Comparison of ENCODE assay signal across 27 cellular contexts in genomic region chr16:531494-532125, GRCh38. TPM values are rescaled to one million over a fixed set of nuclear protein-coding genes. Genes with fewer than 3 reads are reported as not detected.
DNase-seq lines count a peak whose midpoint lies in the region; ATAC-seq, FAIRE-seq and TF ChIP-seq lines count a peak whose summit lies in the region.
"Had no signal": no experiment of that assay in that cellular context is flagged by ENCODE, and none has a peak within 500 bp of the region (broad histone marks: within the 10 kb centered on the region; RNA-seq: fewer than 3 reads in every experiment).

No MANE protein-coding gene starts in this region.

- H3K9ac ChIP-seq in MM.1S (ENCODE audit: low read length) = no peak overlapping the region
- peak overlapping the region in 1 of 2 experiments; percentile 57; a peak in 2 of 4 replicates for H3K9ac ChIP-seq in K562 (ENCODE audit: insufficient read depth in 1 of 2, low read depth in 2 of 2, low read length in 2 of 2)

- H3K36me3 ChIP-seq in MM.1S (replicated peaks; ENCODE audit: insufficient read depth, low read length) (no peaks in the 10 kb centered on the region), K562 (ENCODE audit: control insufficient read depth, insufficient read depth, low read length) (peaks cover 47% of the 10 kb centered on the region; the same call in 1 of the 3 replicates)

- H4K20me1 ChIP-seq in MM.1S (ENCODE audit: insufficient read depth, low read length) (peaks cover 6% of the 10 kb centered on the region; the same call in 1 of the 2 replicates), K562 (replicated peaks; ENCODE audit: control insufficient read depth, insufficient read depth, low read length) (peaks cover 16% of the 10 kb centered on the region)

- H3K4me2 ChIP-seq in MM.1S (ENCODE audit: low read depth, low read length) = no peak overlapping the region
- H3K4me2 ChIP-seq in K562 (ENCODE audit: insufficient read depth, low read length) = no peak overlapping the region
- H3K4me2 ChIP-seq: A549, GM23338 had no signal

- H3K4me3 ChIP-seq in MM.1S (ENCODE audit: low read length) (no peak overlapping the region), K562 (no peak overlapping the region)
- H3K4me3 ChIP-seq: A549, GM12878, GM23338, MG63, SJSA1 had no signal

- H3K4me1 ChIP-seq in MM.1S (ENCODE audit: low read length) (no peaks in the 10 kb centered on the region; the same call in 1 of the 2 replicates), K562 (replicated peaks in 1 of 2; ENCODE audit: control insufficient read depth in 2 of 2, insufficient read depth in 2 of 2, low read length in 2 of 2) (peaks cover 14 to 77% of the 10 kb centered on the region in 2 experiments)

- TF ChIP-seq RAD21 in K562 (CRISPR knock-in tag; conservative IDR thresholded peaks at IDR 0.05 in 1 of 2, IDR thresholded peaks at IDR 0.05 in 1 of 2) = no peak

- H3F3A ChIP-seq in MM.1S (ENCODE audit: insufficient read depth, low read length) = no peaks in the 10 kb centered on the region

- no peaks in the 10 kb centered on the region for H3K36me3 Mint-ChIP-seq in natural killer cell treated with Interleukin-12 subunit alpha and Interleukin-12 subunit beta and Interleukin-15 and Interleukin-18, amount 100 ng/mL, for 72 hours
- H3K36me3 Mint-ChIP-seq in T-helper 17 cell (ENCODE audit: low read depth) = no peaks in the 10 kb centered on the region

- CTCF ChIA-PET in K562 (lab: Yijun Ruan, JAX; ENCODE audit: low intra/inter-chr PET ratio) = no interaction called here

- peaks cover 16 to 19% of the 10 kb centered on the region in 2 donors for H3K4me1 Mint-ChIP-seq in natural killer cell treated with Interleukin-12 subunit alpha and Interleukin-12 subunit beta and Interleukin-15 and Interleukin-18, amount 100 ng/mL, for 72 hours (ENCODE audit: low read depth in 2 of 2)
- peaks cover 14% of the 10 kb centered on the region for H3K4me1 Mint-ChIP-seq in T-helper 17 cell

- H3K4me3 Mint-ChIP-seq in natural killer cell treated with Interleukin-12 subunit alpha and Interleukin-12 subunit beta and Interleukin-15 and Interleukin-18, amount 100 ng/mL, for 72 hours = no peak overlapping the region
- H3K4me3 Mint-ChIP-seq in T-helper 17 cell = no peak overlapping the region
- H3K4me3 Mint-ChIP-seq: CD8-positive, alpha-beta T cell; GM23338; H9 had no signal

- no peaks in the 10 kb centered on the region for H3K27me3 Mint-ChIP-seq in natural killer cell treated with Interleukin-12 subunit alpha and Interleukin-12 subunit beta and Interleukin-15 and Interleukin-18, amount 100 ng/mL, for 72 hours
- no peaks in the 10 kb centered on the region for H3K27me3 Mint-ChIP-seq in T-helper 17 cell

- peaks cover 15% of the 10 kb centered on the region for H3K9me1 ChIP-seq in K562 (ENCODE audit: control insufficient read depth, insufficient read depth, low read length)

- no peak overlapping the region for H3K27ac ChIP-seq in MM.1S (ENCODE audit: low read length)
- H3K27ac ChIP-seq in K562 (ENCODE audit: extremely low read depth, low read depth, low read length) = no peak overlapping the region
- H3K27ac ChIP-seq: A549, C4-2B, SJSA1 had no signal

- H3K9me2 ChIP-seq in MM.1S (replicated peaks; ENCODE audit: insufficient read depth, low read length) = no peaks in the 10 kb centered on the region

- no peak for TF ChIP-seq EP300 in K562 (IDR thresholded peaks at IDR 0.05; ENCODE audit: low read length)

- TF ChIP-seq CTCF in MM.1S (IDR thresholded peaks at IDR 0.05; ENCODE audit: low read length) (no peak), K562 (IDR thresholded peaks at IDR 0.05 in 2 of 3, conservative IDR thresholded peaks at IDR 0.05 in 1 of 3; ENCODE audit: insufficient read depth in 2 of 3, low read depth in 1 of 3, low read length in 3 of 3) (no peak)

- H3K79me2 ChIP-seq in MM.1S (ENCODE audit: low read length) (peaks cover 88% of the 10 kb centered on the region), K562 (ENCODE audit: control insufficient read depth, insufficient read depth, low read length) (peaks cover 95% of the 10 kb centered on the region)

- TF ChIP-seq POLR2A in K562 (conservative IDR thresholded peaks at IDR 0.05) = no peak

- H3K27me3 ChIP-seq in MM.1S (replicated peaks; ENCODE audit: insufficient read depth, low read length) (no peaks in the 10 kb centered on the region), K562 (ENCODE audit: control insufficient read depth in 2 of 2, insufficient read depth in 2 of 2, low read length in 2 of 2) (no peaks in the 10 kb centered on the region)
- H3K27me3 ChIP-seq: MG63, SJSA1 had no signal

- POLR2A ChIA-PET in K562 (lab: Yijun Ruan, JAX) = interaction anchor here (0.8 to 1.0 kb wide), 2 partner anchors 91 to 132 kb away, joined by 3 read pairs; no protein-coding TSS in a partner anchor

- H3K27ac Mint-ChIP-seq in natural killer cell treated with Interleukin-12 subunit alpha and Interleukin-12 subunit beta and Interleukin-15 and Interleukin-18, amount 100 ng/mL, for 72 hours = peak overlapping the region in 1 of 2 donors; percentile 53
- H3K27ac Mint-ChIP-seq in T-helper 17 cell = no peak overlapping the region
- H3K27ac Mint-ChIP-seq: CD8-positive, alpha-beta T cell; GM23338; H9 had no signal

- no peaks in the 10 kb centered on the region for H3K9me3 Mint-ChIP-seq in natural killer cell treated with Interleukin-12 subunit alpha and Interleukin-12 subunit beta and Interleukin-15 and Interleukin-18, amount 100 ng/mL, for 72 hours
- H3K9me3 Mint-ChIP-seq: CD8-positive, alpha-beta T cell; GM23338; H9 had no signal

- no peak overlapping the region for H2AFZ ChIP-seq in MM.1S (ENCODE audit: low read length)
- no peak overlapping the region for H2AFZ ChIP-seq in K562 (ENCODE audit: low read depth, low read length)
- H2AFZ ChIP-seq: GM23338 had no signal

- FAIRE-seq in K562 (lab: Jason Lieb, UNC) = no peak
- FAIRE-seq: A549, GM12878, RCC 7860 had no signal

- H3K9me3 ChIP-seq in MM.1S (replicated peaks; ENCODE audit: insufficient read depth, low read length) (no peaks in the 10 kb centered on the region), K562 (replicated peaks; ENCODE audit: control insufficient read depth, insufficient read depth, low read depth, low read length) (no peaks in the 10 kb centered on the region), T-helper 17 cell (ENCODE audit: control insufficient read depth, low read length, poor library complexity, severe bottlenecking) (no peaks in the 10 kb centered on the region)
- H3K9me3 ChIP-seq: A549, Caco-2, MG63, SJSA1 had no signal

- WGBS in K562 (ENCODE audit: insufficient coverage, low coverage, missing lambda C conversion rate) = 87% methylated on average over 8 of the region's 16 CpGs

- in situ Hi-C loops in K562 (cut with MboI) = no loop called here

- no peak for ATAC-seq in K562
- ATAC-seq in natural killer cell treated with Interleukin-12 subunit alpha and Interleukin-12 subunit beta and Interleukin-15 and Interleukin-18, amount 100 ng/mL, for 72 hours = no peak
- no peak for ATAC-seq in T-helper 17 cell
- no peak for ATAC-seq in HG02571 (IDR thresholded peaks at IDR 0.05; ENCODE audit: unreplicated experiment)
- ATAC-seq: A549; CD8-positive, alpha-beta T cell; GM12878; GM23338; Right ventricle myocardium inferior had no signal

- intact Hi-C loops in K562 (cut with micrococcal nuclease) = no loop called here

- no TSS peak for BruUV-seq in K562 (replicated peaks; lab: Mats Ljungman, UMichigan)

- DNase-seq in MM.1S = peak; percentile 46
- no peak for DNase-seq in K562 (ENCODE audit: extremely low read depth in 1 of 4, low spot score in 3 of 4)
- peak; percentile 58 for DNase-seq in natural killer cell treated with Interleukin-12 subunit alpha and Interleukin-12 subunit beta and Interleukin-15 and Interleukin-18, amount 100 ng/mL, for 72 hours (ENCODE audit: low spot score)
- no peak for DNase-seq in T-helper 17 cell
- DNase-seq in stimulated activated CD4-positive, alpha-beta T cell treated with anti-CD3 and anti-CD28 coated beads, Interleukin-4, amount 100 ng/mL, for 1 hour = no peak
- no peak for DNase-seq in SHP77 treated with DMSO at 0.1 percent for 48 hours (lab: John Stamatoyannopoulos, UW)
- DNase-seq: AML-193; Caco-2; CD8-positive, alpha-beta T cell; GDM1; H9; KG1; MG63; NCI-H1048; NCI-H1417 treated with DMSO at 0.1 percent for 48 hours; NCI-H1694 treated with DMSO at 0.1 percent for 48 hours; NCI-H2171 treated with DMSO at 0.1 percent for 48 hours; NCI-H345; NCI-H510A treated with DMSO at 0.1 percent for 48 hours had no signal

RNA-seq across cellular contexts. Expression of gene CAPN15, which starts 4.1 kb away (rescaled TPM):
- total RNA-seq in K562 (2011; cell fraction: chromatin; rRNA removed; ENCODE audit: low replicate concordance) = 95.0 and 335 TPM in 2 replicates
- 221 and 227 TPM in 2 replicates for total RNA-seq in K562 (2011; cell fraction: nucleolus; rRNA removed)
- 99.2 and 108 TPM in 2 replicates for total RNA-seq in K562 (2011; cell fraction: nucleoplasm; rRNA removed)
- 63.2 and 81.8 TPM in 2 replicates for total RNA-seq in K562 (2014; rRNA removed)
- 4.2 and 4.3 TPM in 2 replicates for total RNA-seq in K562 (2014; rRNA removed; fragmentation: Illumina TruSeq; extraction: Trizol)
- total RNA-seq in K562 (2015; rRNA removed; fragmentation: Illumina TruSeq; extraction: Trizol) = 26.1 and 28.1 TPM in 2 replicates
- 105 and 111 TPM in 2 replicates for total RNA-seq in K562 (2021)
- polyA plus RNA-seq in K562 (2011; rRNA removed) = 14.2 and 20.5 TPM in 2 replicates
- 20.0 and 89.6 TPM in 2 replicates for polyA plus RNA-seq in K562 (2011; cell fraction: cytosol; rRNA removed)
- polyA plus RNA-seq in K562 (2011; cell fraction: nucleus; rRNA removed) = 120 and 194 TPM in 2 replicates
- 43.4 and 45.5 TPM in 2 replicates for polyA plus RNA-seq in K562 (2012)
- 4.9 and 23.2 TPM in 2 replicates for polyA plus RNA-seq in K562 (2014; fragmentation: Illumina TruSeq; extraction: Trizol)
- under 1 TPM; 0.62 to 0.77 TPM for polyA plus RNA-seq in K562 (2014; fragmentation: Nextera tagmentation; extraction: Ambion mirVana)
- polyA plus RNA-seq in K562 (2014; rRNA removed) = 50.2 and 52.3 TPM in 2 replicates
- 5.4 and 12.8 TPM in 2 replicates for polyA minus RNA-seq in K562 (2011; rRNA and poly(A)+ RNA removed)
- 69.7 and 71.5 TPM in 2 replicates for polyA minus RNA-seq in K562 (2011; cell fraction: cytosol; rRNA and poly(A)+ RNA removed)
- polyA minus RNA-seq in K562 (2011; cell fraction: nucleus; rRNA and poly(A)+ RNA removed) = 29.7 and 35.1 TPM in 2 replicates
- total RNA-seq in natural killer cell treated with Interleukin-12 subunit alpha and Interleukin-12 subunit beta and Interleukin-15 and Interleukin-18, amount 100 ng/mL, for 72 hours = 100 to 1,000 TPM; 139 to 201 TPM
- total RNA-seq in T-helper 17 cell = 10 to 100 TPM; 63.9 to 71.0 TPM

RNA-seq across cellular contexts. Expression of gene PRR35, which starts 28.6 kb away (rescaled TPM):
- 0.18 and 0.79 TPM in 2 replicates for total RNA-seq in K562 (2011; cell fraction: chromatin; rRNA removed; ENCODE audit: low replicate concordance)
- 0.66 and 1.3 TPM in 2 replicates for total RNA-seq in K562 (2011; cell fraction: nucleolus; rRNA removed)
- total RNA-seq in K562 (2011; cell fraction: nucleoplasm; rRNA removed) = 0.29 and 0.53 TPM in 2 replicates
- total RNA-seq in K562 (2014; rRNA removed) = 0.41 and 0.45 TPM in 2 replicates
- not detected in 2 replicates for total RNA-seq in K562 (2014; rRNA removed; fragmentation: Illumina TruSeq; extraction: Trizol)
- 0.08 TPM in 1 of 2 replicates, not detected in the other for total RNA-seq in K562 (2015; rRNA removed; fragmentation: Illumina TruSeq; extraction: Trizol)
- 0.18 and 0.42 TPM in 2 replicates for total RNA-seq in K562 (2021)
- polyA plus RNA-seq in K562 (2011; rRNA removed) = 0.09 and 0.17 TPM in 2 replicates
- 0.07 and 1.2 TPM in 2 replicates for polyA plus RNA-seq in K562 (2011; cell fraction: cytosol; rRNA removed)
- 0.20 and 2.2 TPM in 2 replicates for polyA plus RNA-seq in K562 (2011; cell fraction: nucleus; rRNA removed)
- 0.09 and 0.14 TPM in 2 replicates for polyA plus RNA-seq in K562 (2012)
- 0.07 TPM in 1 of 2 replicates, not detected in the other for polyA plus RNA-seq in K562 (2014; fragmentation: Illumina TruSeq; extraction: Trizol)
- not detected for polyA plus RNA-seq in K562 (2014; fragmentation: Nextera tagmentation; extraction: Ambion mirVana)
- polyA plus RNA-seq in K562 (2014; rRNA removed) = 0.15 and 0.24 TPM in 2 replicates
- not detected in 2 replicates for polyA minus RNA-seq in K562 (2011; rRNA and poly(A)+ RNA removed)
- polyA minus RNA-seq in K562 (2011; cell fraction: cytosol; rRNA and poly(A)+ RNA removed) = not detected in 2 replicates
- polyA minus RNA-seq in K562 (2011; cell fraction: nucleus; rRNA and poly(A)+ RNA removed) = 0.27 TPM in 1 of 2 replicates, not detected in the other
- under 1 TPM; 0.12 to 0.64 TPM for total RNA-seq in natural killer cell treated with Interleukin-12 subunit alpha and Interleukin-12 subunit beta and Interleukin-15 and Interleukin-18, amount 100 ng/mL, for 72 hours
- not detected for total RNA-seq in T-helper 17 cell
- total RNA-seq: Caco-2; CD8-positive, alpha-beta T cell; GM12878; Right ventricle myocardium inferior; SJSA1 had no signal
- polyA plus RNA-seq: GM12878 had no signal

RNA-seq across cellular contexts. Expression of gene NHLRC4, which starts 35.2 kb away (rescaled TPM):
- 3.1 and 8.5 TPM in 2 replicates for total RNA-seq in K562 (2011; cell fraction: chromatin; rRNA removed; ENCODE audit: low replicate concordance)
- total RNA-seq in K562 (2011; cell fraction: nucleolus; rRNA removed) = 8.4 and 8.8 TPM in 2 replicates
- total RNA-seq in K562 (2011; cell fraction: nucleoplasm; rRNA removed) = 5.0 TPM in 2 replicates
- total RNA-seq in K562 (2014; rRNA removed) (2.6 and 3.1 TPM in 2 replicates), K562 (2014; rRNA removed; fragmentation: Illumina TruSeq; extraction: Trizol) (0.47 and 0.48 TPM in 2 replicates), K562 (2015; rRNA removed; fragmentation: Illumina TruSeq; extraction: Trizol) (1.2 and 1.3 TPM in 2 replicates), K562 (2021) (2.0 and 3.0 TPM in 2 replicates), T-helper 17 cell (1 to 10 TPM in 1 of 2 donors, under 1 TPM in 1; 0.86 to 1.4 TPM)
- polyA plus RNA-seq in K562 (2011; rRNA removed) (1.3 and 1.7 TPM in 2 replicates), K562 (2014; fragmentation: Illumina TruSeq; extraction: Trizol) (0.24 and 1.1 TPM in 2 replicates), K562 (2014; fragmentation: Nextera tagmentation; extraction: Ambion mirVana) (not detected), K562 (2014; rRNA removed) (3.2 and 3.7 TPM in 2 replicates)
- polyA plus RNA-seq in K562 (2011; cell fraction: cytosol; rRNA removed) = 2.0 and 4.5 TPM in 2 replicates
- 6.2 and 8.3 TPM in 2 replicates for polyA plus RNA-seq in K562 (2011; cell fraction: nucleus; rRNA removed)
- polyA plus RNA-seq in K562 (2012) = 1.7 and 7.2 TPM in 2 replicates
- 0.39 and 0.51 TPM in 2 replicates for polyA minus RNA-seq in K562 (2011; rRNA and poly(A)+ RNA removed)
- polyA minus RNA-seq in K562 (2011; cell fraction: cytosol; rRNA and poly(A)+ RNA removed) = 1.3 TPM in 1 of 2 replicates, not detected in the other
- 6.5 and 8.1 TPM in 2 replicates for polyA minus RNA-seq in K562 (2011; cell fraction: nucleus; rRNA and poly(A)+ RNA removed)
- total RNA-seq in natural killer cell treated with Interleukin-12 subunit alpha and Interleukin-12 subunit beta and Interleukin-15 and Interleukin-18, amount 100 ng/mL, for 72 hours = under 1 TPM; 0.33 to 0.48 TPM
- total RNA-seq: Caco-2 had no signal

RNA-seq across cellular contexts. Expression of gene PIGQ, which starts 38.2 kb away (rescaled TPM):
- total RNA-seq in K562 (2011; cell fraction: chromatin; rRNA removed; ENCODE audit: low replicate concordance) = 51.8 and 208 TPM in 2 replicates
- total RNA-seq in K562 (2011; cell fraction: nucleolus; rRNA removed) = 193 and 220 TPM in 2 replicates
- 84.0 and 92.9 TPM in 2 replicates for total RNA-seq in K562 (2011; cell fraction: nucleoplasm; rRNA removed)
- total RNA-seq in K562 (2014; rRNA removed) (30.7 and 36.1 TPM in 2 replicates), K562 (2014; rRNA removed; fragmentation: Illumina TruSeq; extraction: Trizol) (2.3 and 3.4 TPM in 2 replicates), K562 (2015; rRNA removed; fragmentation: Illumina TruSeq; extraction: Trizol) (14.1 and 14.3 TPM in 2 replicates), K562 (2021) (43.7 and 49.6 TPM in 2 replicates), T-helper 17 cell (10 to 100 TPM; 25.6 to 32.4 TPM)
- polyA plus RNA-seq in K562 (2011; rRNA removed) (11.2 and 19.4 TPM in 2 replicates), K562 (2014; fragmentation: Illumina TruSeq; extraction: Trizol) (11.7 and 21.9 TPM in 2 replicates), K562 (2014; fragmentation: Nextera tagmentation; extraction: Ambion mirVana) (1 to 10 TPM in 1 of 2 experiments, under 1 TPM in 1; 0.20 to 2.5 TPM), K562 (2014; rRNA removed) (42.1 and 42.3 TPM in 2 replicates)
- 15.7 and 51.3 TPM in 2 replicates for polyA plus RNA-seq in K562 (2011; cell fraction: cytosol; rRNA removed)
- polyA plus RNA-seq in K562 (2011; cell fraction: nucleus; rRNA removed) = 84.7 and 175 TPM in 2 replicates
- 22.2 and 33.3 TPM in 2 replicates for polyA plus RNA-seq in K562 (2012)
- 9.6 and 17.9 TPM in 2 replicates for polyA minus RNA-seq in K562 (2011; rRNA and poly(A)+ RNA removed)
- 11.2 and 15.5 TPM in 2 replicates for polyA minus RNA-seq in K562 (2011; cell fraction: cytosol; rRNA and poly(A)+ RNA removed)
- polyA minus RNA-seq in K562 (2011; cell fraction: nucleus; rRNA and poly(A)+ RNA removed) = 33.2 and 44.4 TPM in 2 replicates
- 10 to 100 TPM; 27.6 to 60.9 TPM for total RNA-seq in natural killer cell treated with Interleukin-12 subunit alpha and Interleukin-12 subunit beta and Interleukin-15 and Interleukin-18, amount 100 ng/mL, for 72 hours

RNA-seq across cellular contexts. Expression of gene RAB40C, which starts 58.3 kb away (rescaled TPM):
- total RNA-seq in K562 (2011; cell fraction: chromatin; rRNA removed; ENCODE audit: low replicate concordance) = 10.6 and 36.6 TPM in 2 replicates
- total RNA-seq in K562 (2011; cell fraction: nucleolus; rRNA removed) = 24.2 and 24.8 TPM in 2 replicates
- 15.5 and 15.6 TPM in 2 replicates for total RNA-seq in K562 (2011; cell fraction: nucleoplasm; rRNA removed)
- total RNA-seq in K562 (2014; rRNA removed) (22.3 and 26.0 TPM in 2 replicates), K562 (2014; rRNA removed; fragmentation: Illumina TruSeq; extraction: Trizol) (1.9 and 2.5 TPM in 2 replicates), K562 (2015; rRNA removed; fragmentation: Illumina TruSeq; extraction: Trizol) (10.1 and 11.4 TPM in 2 replicates), K562 (2021) (23.4 and 25.3 TPM in 2 replicates), T-helper 17 cell (10 to 100 TPM; 10.6 to 11.6 TPM)
- polyA plus RNA-seq in K562 (2011; rRNA removed) (8.7 and 10.9 TPM in 2 replicates), K562 (2014; fragmentation: Illumina TruSeq; extraction: Trizol) (5.6 and 13.3 TPM in 2 replicates), K562 (2014; fragmentation: Nextera tagmentation; extraction: Ambion mirVana) (under 1 TPM; 0.17 to 0.50 TPM), K562 (2014; rRNA removed) (20.9 and 22.3 TPM in 2 replicates)
- 15.6 and 35.2 TPM in 2 replicates for polyA plus RNA-seq in K562 (2011; cell fraction: cytosol; rRNA removed)
- polyA plus RNA-seq in K562 (2011; cell fraction: nucleus; rRNA removed) = 22.1 and 35.1 TPM in 2 replicates
- polyA plus RNA-seq in K562 (2012) = 15.7 and 28.1 TPM in 2 replicates
- 2.9 and 5.0 TPM in 2 replicates for polyA minus RNA-seq in K562 (2011; rRNA and poly(A)+ RNA removed)
- 10.3 and 15.5 TPM in 2 replicates for polyA minus RNA-seq in K562 (2011; cell fraction: cytosol; rRNA and poly(A)+ RNA removed)
- polyA minus RNA-seq in K562 (2011; cell fraction: nucleus; rRNA and poly(A)+ RNA removed) = 4.8 and 5.1 TPM in 2 replicates
- total RNA-seq in natural killer cell treated with Interleukin-12 subunit alpha and Interleukin-12 subunit beta and Interleukin-15 and Interleukin-18, amount 100 ng/mL, for 72 hours = 10 to 100 TPM; 16.7 to 18.7 TPM

Comparison
In these comparisons a context has a peak if more than half of its experiments do, and no peak if none do; other contexts are left out.
1. DNase-seq: peak in MM.1S (single experiment) and natural killer cell treated with Interleukin-12 subunit alpha and Interleukin-12 subunit beta and Interleukin-15 and Interleukin-18, amount 100 ng/mL, for 72 hours (single experiment); none in K562 (0 of 4), T-helper 17 cell (0 of 3), stimulated activated CD4-positive, alpha-beta T cell treated with anti-CD3 and anti-CD28 coated beads, Interleukin-4, amount 100 ng/mL, for 1 hour (single experiment) and SHP77 treated with DMSO at 0.1 percent for 48 hours (single experiment).